ENCODE assay signal across 9 cellular contexts in genomic region chr9:34701769-34702736, GRCh38. TPM values are rescaled to one million over a fixed set of nuclear protein-coding genes. Genes with fewer than 3 reads are reported as not detected.
DNase-seq lines count a peak whose midpoint lies in the region; ATAC-seq, FAIRE-seq and TF ChIP-seq lines count a peak whose summit lies in the region.
"Had no signal": no experiment of that assay in that cellular context is flagged by ENCODE, and none has a peak within 500 bp of the region (broad histone marks: within the 10 kb centered on the region; RNA-seq: fewer than 3 reads in every experiment).

No MANE protein-coding gene starts in this region.

- DNase-seq in CMK (ENCODE audit: low read depth) (peak; percentile 38), NCI-H1092 (lab: John Stamatoyannopoulos, UW) (peak; percentile 74), T-helper 22 cell (ENCODE audit: low read depth) (peak; percentile 50), astrocyte (ENCODE audit: low read depth) (peak; percentile 47), right cardiac atrium (peak; percentile 88 to 95 (median 95)), psoas muscle (peak; percentile 81 to 90)

- H2AFZ ChIP-seq in astrocyte (ENCODE audit: low read depth, low read length), result peak overlapping the region; percentile 87

- peak overlapping the region; percentile 79 for H3K4me3 Mint-ChIP-seq in astrocyte (ENCODE audit: unreplicated experiment)

- WGBS in right cardiac atrium, result 4% methylated on average over 30 of the region's 30 CpGs
- WGBS in psoas muscle, 3 donors, result 3 to 4% (median 4%) methylated on average over 30 of the region's 30 CpGs
- 2% methylated on average over 30 of the region's 30 CpGs for WGBS in urinary bladder

- H3K27ac Mint-ChIP-seq in astrocyte (ENCODE audit: unreplicated experiment), result no peak overlapping the region

- peaks cover 45% of the 10 kb centered on the region for H3K27me3 Mint-ChIP-seq in astrocyte (ENCODE audit: low read depth, unreplicated experiment)

- H3K4me2 ChIP-seq in astrocyte (ENCODE audit: low read length), result peak overlapping the region; percentile 99

- intact Hi-C loops in right cardiac atrium (cut with DNase I), result loop anchor here in 1 of 4 donors (10.0 kb wide), 1 partner anchor 67 kb away; the partner anchor contains the start of gene SIGMAR1
- intact Hi-C loops in psoas muscle (cut with DNase I), result loop anchor here in 1 of 2 donors (2.0 to 5.0 kb wide), 3 partner anchors 39 to 90 kb away; partner anchors contain the start of genes CCL27, GALT and RPP25L

- H3K9me3 ChIP-seq in astrocyte (ENCODE audit: insufficient read depth, low read depth, low read length) (no peaks in the 10 kb centered on the region), right cardiac atrium (ENCODE audit: control insufficient read depth, low read length) (no peaks in the 10 kb centered on the region), psoas muscle (no peaks in the 10 kb centered on the region)

- peaks cover 23% of the 10 kb centered on the region for H3K27me3 ChIP-seq in astrocyte (ENCODE audit: insufficient read depth, low read length)
- no peaks in the 10 kb centered on the region for H3K27me3 ChIP-seq in right cardiac atrium (ENCODE audit: control insufficient read depth, insufficient read depth)
- peaks cover 0 to 4% (median 0%) of the 10 kb centered on the region in 3 donors for H3K27me3 ChIP-seq in psoas muscle (ENCODE audit: insufficient read depth in 3 of 3, low read length in 2 of 3)

- peak; percentile 39 for FAIRE-seq in astrocyte (lab: Jason Lieb, UNC)
- FAIRE-seq: islet of Langerhans had no signal

- no peaks in the 10 kb centered on the region for H4K20me1 ChIP-seq in astrocyte (ENCODE audit: insufficient read depth, low read length)

- H3K27ac ChIP-seq in astrocyte (ENCODE audit: low read depth, low read length) (no peak overlapping the region), right cardiac atrium (ENCODE audit: low read length) (peak overlapping the region; percentile 34), psoas muscle (peak overlapping the region; percentile 3), urinary bladder (ENCODE audit: low read depth) (no peak overlapping the region)

- peaks cover 2% of the 10 kb centered on the region for H3K9me3 Mint-ChIP-seq in astrocyte (ENCODE audit: unreplicated experiment)

- TF ChIP-seq CTCF in astrocyte (IDR thresholded peaks at IDR 0.05; ENCODE audit: insufficient read depth, low read depth, low read length) (peak; percentile 97), psoas muscle (IDR thresholded peaks at IDR 0.05) (peak; percentile 98)

- peak overlapping the region; percentile 68 for H3K4me3 ChIP-seq in astrocyte (ENCODE audit: insufficient read depth, low read depth, low read length)
- H3K4me3 ChIP-seq in right cardiac atrium (ENCODE audit: low read length), result peak overlapping the region; percentile 66
- peak overlapping the region; percentile 84 for H3K4me3 ChIP-seq in psoas muscle
- peak overlapping the region; percentile 52 for H3K4me3 ChIP-seq in urinary bladder (ENCODE audit: low read depth, low read length)

- ATAC-seq in GM21737 (IDR thresholded peaks at IDR 0.05; ENCODE audit: unreplicated experiment) (peak; percentile 81), right cardiac atrium (peak; percentile 93 to 94), psoas muscle (peak; percentile 87 to 96 (median 92))

- H3K36me3 Mint-ChIP-seq in astrocyte (ENCODE audit: low read depth, unreplicated experiment), result no peaks in the 10 kb centered on the region

- H3K4me1 ChIP-seq in astrocyte (ENCODE audit: insufficient read depth, low read length), result no peaks in the 10 kb centered on the region
- H3K4me1 ChIP-seq in right cardiac atrium (ENCODE audit: control insufficient read depth, insufficient read depth, low read length), result no peaks in the 10 kb centered on the region
- no peaks in the 10 kb centered on the region for H3K4me1 ChIP-seq in psoas muscle
- no peaks in the 10 kb centered on the region for H3K4me1 ChIP-seq in urinary bladder (ENCODE audit: insufficient read depth)

- peak overlapping the region; percentile 67 for H3K9ac ChIP-seq in astrocyte (ENCODE audit: low read length)

- no peaks in the 10 kb centered on the region for H3K4me1 Mint-ChIP-seq in astrocyte (ENCODE audit: low read depth, unreplicated experiment)

- H3K79me2 ChIP-seq in astrocyte (ENCODE audit: insufficient read depth, low read length), result no peaks in the 10 kb centered on the region

- H3K36me3 ChIP-seq in astrocyte (ENCODE audit: insufficient read depth, low read length) (no peaks in the 10 kb centered on the region), psoas muscle (ENCODE audit: insufficient read depth in 1 of 2, low read depth in 1 of 2) (no peaks in the 10 kb centered on the region), urinary bladder (ENCODE audit: insufficient read depth) (no peaks in the 10 kb centered on the region)

RNA-seq across cellular contexts. Expression of gene CCL21, which starts 7.9 kb away (rescaled TPM):
- total RNA-seq in astrocyte (not detected in 2 replicates), right cardiac atrium (1 to 10 TPM; 1.3 to 3.8 (median 2.2) TPM), psoas muscle (1 to 10 TPM; 1.3 to 3.8 (median 3.2) TPM), urinary bladder (35.7 TPM)
- polyA plus RNA-seq in right cardiac atrium (2.7 TPM), psoas muscle (1 to 10 TPM; 2.2 to 3.1 (median 2.4) TPM), urinary bladder (60.4 TPM)

RNA-seq across cellular contexts. Expression of gene CCL19, which starts 11.0 kb away (rescaled TPM):
- not detected in 2 replicates for total RNA-seq in astrocyte
- total RNA-seq in right cardiac atrium, result 1 to 10 TPM; 1.4 to 9.2 (median 6.3) TPM
- polyA plus RNA-seq in right cardiac atrium, result 0.66 TPM
- not detected for total RNA-seq in psoas muscle
- under 1 TPM in 2 of 3 donors, not detected in 1; 0.23 to 0.31 TPM for polyA plus RNA-seq in psoas muscle
- 2.1 TPM for total RNA-seq in urinary bladder
- polyA plus RNA-seq in urinary bladder, result 4.0 TPM

RNA-seq across cellular contexts. Expression of gene CCL27, which starts 39.6 kb away (rescaled TPM):
- 0.52 TPM in 1 of 2 replicates, not detected in the other for total RNA-seq in astrocyte
- under 1 TPM in 1 of 4 donors, not detected in 3; 0.46 TPM for total RNA-seq in right cardiac atrium
- 0.18 TPM for polyA plus RNA-seq in right cardiac atrium
- under 1 TPM in 2 of 4 donors, not detected in 2; 0.25 to 0.50 TPM for total RNA-seq in psoas muscle
- under 1 TPM; 0.14 to 0.31 (median 0.21) TPM for polyA plus RNA-seq in psoas muscle
- not detected for total RNA-seq in urinary bladder
- polyA plus RNA-seq in urinary bladder, result 0.32 TPM

RNA-seq across cellular contexts. Expression of gene IL11RA, which starts 50.1 kb away (rescaled TPM):
- total RNA-seq in astrocyte, result 22.2 and 28.0 TPM in 2 replicates
- total RNA-seq in right cardiac atrium, result 10 to 100 TPM; 48.7 to 92.2 (median 73.9) TPM
- polyA plus RNA-seq in right cardiac atrium, result 49.3 TPM
- total RNA-seq in psoas muscle, result 10 to 100 TPM in 3 of 4 donors, 1 to 10 TPM in 1; 7.7 to 20.1 (median 11.4) TPM
- 10 to 100 TPM in 2 of 3 donors, 1 to 10 TPM in 1; 8.8 to 12.4 (median 12.3) TPM for polyA plus RNA-seq in psoas muscle
- 43.9 TPM for total RNA-seq in urinary bladder
- 39.5 TPM for polyA plus RNA-seq in urinary bladder

RNA-seq across cellular contexts. Expression of gene GALT, which starts 55.6 kb away (rescaled TPM):
- total RNA-seq in astrocyte, result 30.7 and 33.1 TPM in 2 replicates
- total RNA-seq in right cardiac atrium, result 10 to 100 TPM; 37.3 to 71.2 (median 66.3) TPM
- polyA plus RNA-seq in right cardiac atrium, result 57.1 TPM
- 10 to 100 TPM; 16.5 to 40.6 (median 27.1) TPM for total RNA-seq in psoas muscle
- polyA plus RNA-seq in psoas muscle, result 10 to 100 TPM in 2 of 3 donors, 1 to 10 TPM in 1; 9.5 to 17.7 (median 15.7) TPM
- total RNA-seq in urinary bladder, result 25.4 TPM
- polyA plus RNA-seq in urinary bladder, result 31.8 TPM

Comparison
In these comparisons a context has a peak if more than half of its experiments do, and no peak if none do; other contexts are left out.
1. DNase-seq: peak in every context shown above with its lines; median percentile 95 in right cardiac atrium; 86 in psoas muscle; 74 in NCI-H1092; 50 in T-helper 22 cell; 47 in astrocyte; 38 in CMK.
2. H3K27ac ChIP-seq: peak in right cardiac atrium (single experiment) and psoas muscle (single experiment); none in astrocyte (single experiment) and urinary bladder (single experiment).
3. Peak in every context shown above with its lines, with median percentiles within 50 percentile points of each other: ATAC-seq and H3K4me3 ChIP-seq.